14 cellular contexts compared by ENCODE assay signal in the genomic region with DNA sequence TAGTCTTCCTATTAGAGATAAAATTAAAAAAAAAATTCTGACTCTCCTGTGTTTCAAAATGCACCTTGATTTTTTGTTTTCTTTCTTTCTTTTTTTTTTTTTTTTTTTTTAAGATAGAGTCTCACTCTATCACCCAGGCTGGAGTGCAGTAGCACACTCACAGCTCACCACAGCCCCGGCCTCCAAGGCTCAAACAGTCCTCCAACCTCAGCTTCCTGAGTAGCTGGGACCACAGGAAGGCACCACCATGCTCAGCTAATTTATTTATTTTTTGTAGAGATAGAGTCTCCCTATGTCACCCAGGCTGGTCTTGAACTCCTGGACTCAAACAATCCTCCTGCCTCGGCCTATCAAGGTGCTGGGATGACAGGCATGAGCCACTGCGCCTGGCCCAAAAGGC. TPM values are rescaled to one million over a fixed set of nuclear protein-coding genes. Genes with fewer than 3 reads are reported as not detected.
A peak's percentile ranks its signal among the peaks of the same experiment; 100 is the strongest.
DNase-seq lines count a peak whose midpoint lies in the region; ATAC-seq and TF ChIP-seq lines count a peak whose summit lies in the region.
"Had no signal": no experiment of that assay in that cellular context is flagged by ENCODE, and none has a peak within 500 bp of the region (broad histone marks: within the 10 kb centered on the region; RNA-seq: fewer than 3 reads in every experiment).

No MANE protein-coding gene starts in this region.

- DNase-seq in activated CD8-positive, alpha-beta memory T cell treated with anti-CD3 and anti-CD28 coated beads, Interleukin-2, amount 10 ng/mL, durations not matched to agents 7 days and 5 days: peak; percentile 63
- no peak for DNase-seq in activated CD8-positive, alpha-beta memory T cell treated with anti-CD3 and anti-CD28 coated beads, Interleukin-2, amount 50 U/mL, for 4 hours
- DNase-seq in GM12865 (ENCODE audit: low read depth) (peak; percentile 9), SW480 (ENCODE audit: low spot score) (no peak), SIG-M5 (lab: John Stamatoyannopoulos, UW) (no peak)
- DNase-seq: 8988T; Caco-2; CD8-positive, alpha-beta memory T cell; GDM1; HCEC 1CT had no signal

- peak overlapping the region; percentile 54 for H3K4me2 ChIP-seq in Loucy (ENCODE audit: low read depth, low read length, poor library complexity, severe bottlenecking)
- H3K4me2 ChIP-seq: GM23338 had no signal

- no peak overlapping the region for H2AFZ ChIP-seq in Loucy (ENCODE audit: low read length)
- H2AFZ ChIP-seq: GM23338 had no signal

- H3K36me3 Mint-ChIP-seq in activated CD8-positive, alpha-beta memory T cell treated with anti-CD3 and anti-CD28 coated beads, Interleukin-2, amount 10 ng/mL, durations not matched to agents 7 days and 5 days: no peaks in the 10 kb centered on the region

- H3K9ac ChIP-seq in Loucy (ENCODE audit: low read depth, low read length, poor library complexity, severe bottlenecking): no peak overlapping the region
- H3K9ac ChIP-seq: BLaER1 treated with 17β-estradiol and CSF1 and Interleukin-3, amounts not matched to agents 10 nM and 100 nM had no signal

- no peak overlapping the region for H3K4me3 ChIP-seq in GM12865 (ENCODE audit: low read depth, low read length)
- H3K4me3 ChIP-seq in Loucy (ENCODE audit: low read length, poor library complexity, severe bottlenecking): no peak overlapping the region
- H3K4me3 ChIP-seq: BLaER1 treated with 17β-estradiol and CSF1 and Interleukin-3, amounts not matched to agents 10 nM and 100 nM; GM23338 had no signal

- H3K4me1 Mint-ChIP-seq in activated CD8-positive, alpha-beta memory T cell treated with anti-CD3 and anti-CD28 coated beads, Interleukin-2, amount 10 ng/mL, durations not matched to agents 7 days and 5 days: peaks cover 9% of the 10 kb centered on the region
- H3K4me1 Mint-ChIP-seq: CD8-positive, alpha-beta memory T cell; GM23338 had no signal

- H4K20me1 ChIP-seq in Loucy (ENCODE audit: insufficient read depth, low read length, poor library complexity, severe bottlenecking): no peaks in the 10 kb centered on the region
- H4K20me1 ChIP-seq: BLaER1 treated with 17β-estradiol and CSF1 and Interleukin-3, amounts not matched to agents 10 nM and 100 nM had no signal

- H3K4me1 ChIP-seq in Loucy (ENCODE audit: insufficient read depth, low read length, poor library complexity, severe bottlenecking): peaks cover 27% of the 10 kb centered on the region
- H3K4me1 ChIP-seq: Caco-2 had no signal

- H3K27me3 Mint-ChIP-seq in activated CD8-positive, alpha-beta memory T cell treated with anti-CD3 and anti-CD28 coated beads, Interleukin-2, amount 10 ng/mL, durations not matched to agents 7 days and 5 days: peaks cover under 1% of the 10 kb centered on the region

- H3F3A ChIP-seq in Loucy (ENCODE audit: low read depth): no peaks in the 10 kb centered on the region

- no peaks in the 10 kb centered on the region for H3K9me3 Mint-ChIP-seq in activated CD8-positive, alpha-beta memory T cell treated with anti-CD3 and anti-CD28 coated beads, Interleukin-2, amount 10 ng/mL, durations not matched to agents 7 days and 5 days (ENCODE audit: low read depth)
- H3K9me3 Mint-ChIP-seq: GM23338 had no signal

- H3K27ac Mint-ChIP-seq in activated CD8-positive, alpha-beta memory T cell treated with anti-CD3 and anti-CD28 coated beads, Interleukin-2, amount 10 ng/mL, durations not matched to agents 7 days and 5 days: no peak overlapping the region
- H3K27ac Mint-ChIP-seq: CD8-positive, alpha-beta memory T cell; GM23338 had no signal

- no peaks in the 10 kb centered on the region for H3K27me3 ChIP-seq in Loucy (ENCODE audit: insufficient read depth, low read length, poor library complexity, severe bottlenecking)
- H3K27me3 ChIP-seq: BLaER1 treated with 17β-estradiol and CSF1 and Interleukin-3, amounts not matched to agents 10 nM and 100 nM had no signal

- H3K79me2 ChIP-seq in Loucy (ENCODE audit: insufficient read depth, low read length): no peaks in the 10 kb centered on the region

- H3K4me3 Mint-ChIP-seq in activated CD8-positive, alpha-beta memory T cell treated with anti-CD3 and anti-CD28 coated beads, Interleukin-2, amount 10 ng/mL, durations not matched to agents 7 days and 5 days: no peak overlapping the region
- H3K4me3 Mint-ChIP-seq: CD8-positive, alpha-beta memory T cell; GM23338 had no signal

- TF ChIP-seq CTCF in GM12865 (IDR thresholded peaks at IDR 0.05; ENCODE audit: insufficient read depth, low read depth, low read length, missing control alignments): no peak
- no peak for TF ChIP-seq CTCF in Loucy (conservative IDR thresholded peaks at IDR 0.05; ENCODE audit: low read length)

- CTCF ChIA-PET in activated CD8-positive, alpha-beta memory T cell treated with anti-CD3 and anti-CD28 coated beads, Interleukin-2, amount 10 ng/mL, durations not matched to agents 7 days and 5 days (lab: Charles Lee): interaction anchor here (0.9 to 1.3 kb wide), 3 partner anchors 9 to 291 kb away, joined by 3 to 4 read pairs (median 3); no protein-coding TSS in a partner anchor

- H3K9me3 ChIP-seq in Loucy (ENCODE audit: insufficient read depth, low read depth, low read length): no peaks in the 10 kb centered on the region
- H3K9me3 ChIP-seq: BLaER1 treated with 17β-estradiol and CSF1 and Interleukin-3, amounts not matched to agents 10 nM and 100 nM; Caco-2 had no signal

- ATAC-seq in activated CD8-positive, alpha-beta memory T cell treated with anti-CD3 and anti-CD28 coated beads, Interleukin-2, amount 10 ng/mL, durations not matched to agents 7 days and 5 days: peak; percentile 74
- no peak for ATAC-seq in HG03521 (IDR thresholded peaks at IDR 0.05; ENCODE audit: unreplicated experiment)
- ATAC-seq: GM23338 had no signal

- no peaks in the 10 kb centered on the region for H3K36me3 ChIP-seq in Loucy (ENCODE audit: insufficient read depth, low read length)
- H3K36me3 ChIP-seq: BLaER1 treated with 17β-estradiol and CSF1 and Interleukin-3, amounts not matched to agents 10 nM and 100 nM had no signal

- no peaks in the 10 kb centered on the region for H3K9me2 ChIP-seq in Loucy (replicated peaks; ENCODE audit: low read depth, low read length)

RNA-seq across cellular contexts. Expression of gene TMEM184C, which starts 41.1 kb away (rescaled TPM):
- 10 to 100 TPM; 18.5 to 27.2 TPM for total RNA-seq in activated CD8-positive, alpha-beta memory T cell treated with anti-CD3 and anti-CD28 coated beads, Interleukin-2, amount 10 ng/mL, durations not matched to agents 7 days and 5 days

Comparison
In these comparisons a context has a peak if more than half of its experiments do, and no peak if none do; other contexts are left out.
1. DNase-seq: peak in activated CD8-positive, alpha-beta memory T cell treated with anti-CD3 and anti-CD28 coated beads, Interleukin-2, amount 10 ng/mL, durations not matched to agents 7 days and 5 days (single experiment) and GM12865 (single experiment); none in activated CD8-positive, alpha-beta memory T cell treated with anti-CD3 and anti-CD28 coated beads, Interleukin-2, amount 50 U/mL, for 4 hours (single experiment), SW480 (single experiment) and SIG-M5 (single experiment).